In the genomic region with DNA sequence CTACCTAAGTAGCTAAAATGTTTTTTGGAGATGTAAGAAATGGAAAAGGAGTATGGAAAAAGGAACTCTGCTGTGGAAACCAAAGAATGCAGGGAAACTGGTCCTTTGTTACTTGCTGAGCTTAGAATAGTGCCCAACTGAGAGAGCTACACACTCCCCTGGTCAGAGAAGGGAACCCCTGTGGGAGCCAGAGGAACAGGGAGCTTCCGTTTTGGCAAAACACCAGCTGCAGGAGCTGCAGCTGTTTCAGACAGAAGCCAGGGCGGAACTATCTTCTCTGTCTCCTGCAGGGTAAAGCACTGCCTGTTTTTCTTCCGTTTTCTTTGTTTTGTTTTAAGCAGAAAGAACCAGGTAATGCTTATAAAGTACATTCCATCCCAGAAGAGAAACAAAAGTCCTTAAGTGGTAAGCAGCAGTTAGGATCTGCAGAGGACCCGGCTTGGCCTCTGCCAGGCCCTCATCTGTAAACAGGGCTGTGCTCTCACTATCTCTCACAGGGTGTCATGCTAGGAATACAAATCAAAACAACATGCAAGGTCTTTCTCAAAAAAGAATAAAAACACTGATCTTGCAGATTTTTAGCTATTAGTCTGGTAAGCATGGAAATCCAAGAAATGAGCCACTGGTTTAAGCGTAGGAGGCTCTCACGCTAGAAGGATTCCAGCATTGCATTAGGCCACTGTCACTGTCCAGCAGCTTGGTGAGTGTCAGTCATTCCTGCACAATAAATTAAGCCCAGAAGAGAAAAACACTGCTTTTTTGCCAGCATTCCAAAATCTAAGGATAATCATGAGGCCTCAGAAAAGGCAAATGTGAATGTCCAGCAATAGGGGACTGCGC, we compare ENCODE assay signal across 8 cellular contexts.
DNase-seq lines count a peak whose midpoint lies in the region; ATAC-seq and TF ChIP-seq lines count a peak whose summit lies in the region.

No MANE protein-coding gene starts in this region.

- H3K9me3 Mint-ChIP-seq in HFFc6 = no peaks in the 10 kb centered on the region

- TF ChIP-seq CTCF in upper lobe of right lung (IDR thresholded peaks at IDR 0.05) (no peak), HFFc6 (IDR thresholded peaks at IDR 0.05) (no peak)

- no peak overlapping the region for H3K4me3 Mint-ChIP-seq in HFFc6

- DNase-seq in SIG-M5 treated with dmso at 0.1 percent for 504 hours (lab: John Stamatoyannopoulos, UW; ENCODE audit: unreplicated experiment) = peak; percentile 1
- no peak for DNase-seq in SIG-M5 (lab: John Stamatoyannopoulos, UW)
- DNase-seq in UCSD-AML1 (lab: John Stamatoyannopoulos, UW; ENCODE audit: unreplicated experiment) = peak; percentile 47
- peak; percentile 36 for DNase-seq in iris pigment epithelial cell (ENCODE audit: low read depth)
- DNase-seq in upper lobe of right lung = no peak
- no peak for DNase-seq in glomerular visceral epithelial cell (ENCODE audit: extremely low spot score)
- no peak for DNase-seq in HFFc6
- no peak for DNase-seq in cortex of kidney (lab: John Stamatoyannopoulos, UW)

- no peaks in the 10 kb centered on the region for H3K9me3 ChIP-seq in upper lobe of right lung

- ATAC-seq in upper lobe of right lung = peak; percentile 72

- intact Hi-C loops in upper lobe of right lung (cut with DNase I) = loop anchor here (10.0 kb wide), 1 partner anchor 75 kb away; a partner anchor contains a TSS

- no peak overlapping the region for H3K27ac Mint-ChIP-seq in HFFc6

- H3K27me3 Mint-ChIP-seq in HFFc6 (ENCODE audit: insufficient read depth) = peaks cover 2% of the 10 kb centered on the region; the same call in 1 of the 2 replicates

- H3K36me3 ChIP-seq in upper lobe of right lung = no peaks in the 10 kb centered on the region

- H3K4me3 ChIP-seq in upper lobe of right lung = no peak overlapping the region

- H3K27me3 ChIP-seq in upper lobe of right lung = no peaks in the 10 kb centered on the region

- peaks cover 4% of the 10 kb centered on the region; the same call in 1 of the 2 replicates for H3K36me3 Mint-ChIP-seq in HFFc6 (ENCODE audit: low read depth)

- no peak overlapping the region for H3K27ac ChIP-seq in upper lobe of right lung

- H3K4me1 ChIP-seq in upper lobe of right lung = peaks cover 13% of the 10 kb centered on the region

- H3K4me1 Mint-ChIP-seq in HFFc6 (ENCODE audit: low read depth) = peaks cover 7% of the 10 kb centered on the region

Comparison
In these comparisons a context has a peak if more than half of its experiments do, and no peak if none do; other contexts are left out.
1. DNase-seq: peak in SIG-M5 treated with dmso at 0.1 percent for 504 hours (single experiment), UCSD-AML1 (single experiment) and iris pigment epithelial cell (single experiment); none in SIG-M5 (single experiment), upper lobe of right lung (single experiment), glomerular visceral epithelial cell (single experiment), HFFc6 (single experiment) and cortex of kidney (single experiment).